In the genomic region with DNA sequence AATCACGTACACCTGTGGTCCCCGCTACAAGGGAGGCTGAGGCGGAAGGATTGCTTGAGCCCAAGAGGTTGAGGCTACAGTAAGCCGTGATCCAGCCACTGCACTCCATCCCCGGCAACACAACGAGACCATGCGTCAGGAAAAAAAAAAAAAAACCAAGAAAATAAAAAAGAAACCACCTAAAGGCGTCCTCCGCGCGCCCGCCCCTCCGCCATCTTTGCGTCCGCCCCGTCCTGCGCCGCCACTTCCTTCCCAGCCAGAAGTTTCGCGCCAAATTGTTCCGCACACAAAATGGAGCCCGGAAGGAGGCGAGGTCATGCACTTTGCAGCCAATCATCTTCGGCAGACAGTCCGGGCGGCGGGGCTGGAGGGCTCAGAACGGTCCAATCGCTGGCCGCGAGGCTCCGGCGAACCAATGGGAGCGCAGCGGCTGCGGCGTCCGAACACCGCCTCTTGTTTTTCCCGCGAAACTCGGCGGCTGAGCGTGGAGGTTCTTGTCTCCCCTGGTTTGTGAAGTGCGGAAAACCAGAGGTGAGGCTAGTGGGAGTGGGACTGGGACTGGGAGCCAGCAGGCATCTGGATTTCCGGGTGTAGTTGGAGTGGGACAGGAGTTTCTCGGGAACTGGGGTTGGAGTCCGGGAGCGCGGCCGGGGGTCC, we compare ENCODE assay signal across 8 cellular contexts. TPM values are rescaled to one million over a fixed set of nuclear protein-coding genes. Genes with fewer than 3 reads are reported as not detected.
DNase-seq lines count a peak whose midpoint lies in the region; ATAC-seq and TF ChIP-seq lines count a peak whose summit lies in the region.

A gene (plus strand): TSS at position 463 of the 657 bp plus-strand sequence. CDS start 299 bp downstream, outside the sequence.

- H3K9me3 Mint-ChIP-seq in GM23338, result no peaks in the 10 kb centered on the region
- no peaks in the 10 kb centered on the region for H3K9me3 Mint-ChIP-seq in activated T-helper 2 cell treated with anti-CD3 and anti-CD28 coated beads, Interferon-gamma antibody, Interleukin-2, Interleukin-4, amounts not matched to agents 10 μg/mL and 5 μg/mL and 100 μg/mL, durations not matched to agents 14 hours and 24 hours and 36 hours
- no peaks in the 10 kb centered on the region for H3K9me3 Mint-ChIP-seq in natural killer cell

- peak within 1 kb of the TSS; percentile 96 for H3K4me3 ChIP-seq in DOHH2 (ENCODE audit: low read length)
- peak within 1 kb of the TSS; percentile 79 for H3K4me3 ChIP-seq in GM23338
- H3K4me3 ChIP-seq in LNCaP clone FGC (ENCODE audit: low read depth, low read length), result peak within 1 kb of the TSS; percentile 60
- H3K4me3 ChIP-seq in RWPE2 (ENCODE audit: severe bottlenecking), result peak within 1 kb of the TSS; percentile 83

- H3K4me3 Mint-ChIP-seq in GM23338 (peak within 1 kb of the TSS; percentile 99), natural killer cell (peak within 1 kb of the TSS; percentile 99)
- peak within 1 kb of the TSS; percentile 99 for H3K4me3 Mint-ChIP-seq in activated T-helper 2 cell treated with anti-CD3 and anti-CD28 coated beads, Interferon-gamma antibody, Interleukin-2, Interleukin-4, amounts not matched to agents 10 μg/mL and 5 μg/mL and 100 μg/mL, durations not matched to agents 14 hours and 24 hours and 36 hours (ENCODE audit: low read depth)

- peaks cover 3% of the 10 kb centered on the region; the same call in 1 of the 2 replicates for H4K20me1 ChIP-seq in DOHH2 (ENCODE audit: control insufficient read depth, insufficient read depth, low read depth, low read length)
- peaks cover 8% of the 10 kb centered on the region for H4K20me1 ChIP-seq in GM23338 (replicated peaks; ENCODE audit: insufficient read depth)

- H3K4me1 ChIP-seq in DOHH2 (ENCODE audit: control insufficient read depth, low read length), result peaks cover 58% of the 10 kb centered on the region
- H3K4me1 ChIP-seq in GM23338 (ENCODE audit: insufficient read depth), result peaks cover 24% of the 10 kb centered on the region
- peaks cover 9% of the 10 kb centered on the region for H3K4me1 ChIP-seq in RWPE2 (ENCODE audit: insufficient read depth, poor library complexity, severe bottlenecking)

- H3K4me2 ChIP-seq in DOHH2 (ENCODE audit: low read length) (peak within 1 kb of the TSS; percentile 79), GM23338 (peak within 1 kb of the TSS; percentile 84)

- H3K9me2 ChIP-seq in DOHH2 (replicated peaks; ENCODE audit: control insufficient read depth, low read length) (no peaks in the 10 kb centered on the region), GM23338 (ENCODE audit: insufficient read depth) (no peaks in the 10 kb centered on the region)

- intact Hi-C loops in activated T-helper 2 cell treated with anti-CD3 and anti-CD28 coated beads, Interferon-gamma antibody, Interleukin-2, Interleukin-4, amounts not matched to agents 10 μg/mL and 5 μg/mL and 100 μg/mL, durations not matched to agents 14 hours and 24 hours and 36 hours (cut with micrococcal nuclease), result loop anchor here (2.0 kb wide), 1 partner anchor 49 kb away; no protein-coding TSS in a partner anchor
- intact Hi-C loops in natural killer cell (cut with micrococcal nuclease), result no loop called here

- H3K27me3 Mint-ChIP-seq in GM23338 (ENCODE audit: insufficient read depth, low read depth, poor library complexity) (peaks cover 20% of the 10 kb centered on the region), natural killer cell (ENCODE audit: low read depth in 2 of 2) (no peaks in the 10 kb centered on the region)
- H3K27me3 Mint-ChIP-seq in activated T-helper 2 cell treated with anti-CD3 and anti-CD28 coated beads, Interferon-gamma antibody, Interleukin-2, Interleukin-4, amounts not matched to agents 10 μg/mL and 5 μg/mL and 100 μg/mL, durations not matched to agents 14 hours and 24 hours and 36 hours (ENCODE audit: low read depth), result no peaks in the 10 kb centered on the region

- H3K27me3 ChIP-seq in DOHH2 (ENCODE audit: control insufficient read depth, low read length) (no peaks in the 10 kb centered on the region), GM23338 (ENCODE audit: insufficient read depth) (no peaks in the 10 kb centered on the region), RWPE2 (ENCODE audit: insufficient read depth, poor library complexity, severe bottlenecking) (no peaks in the 10 kb centered on the region)

- H3K9me3 ChIP-seq in DOHH2 (ENCODE audit: control insufficient read depth, insufficient read depth, low read length), result no peaks in the 10 kb centered on the region
- no peaks in the 10 kb centered on the region for H3K9me3 ChIP-seq in RWPE2 (ENCODE audit: severe bottlenecking)

- H3K36me3 Mint-ChIP-seq in GM23338 (ENCODE audit: low read depth) (peaks cover 52% of the 10 kb centered on the region), natural killer cell (no peaks in the 10 kb centered on the region)
- H3K36me3 Mint-ChIP-seq in activated T-helper 2 cell treated with anti-CD3 and anti-CD28 coated beads, Interferon-gamma antibody, Interleukin-2, Interleukin-4, amounts not matched to agents 10 μg/mL and 5 μg/mL and 100 μg/mL, durations not matched to agents 14 hours and 24 hours and 36 hours (ENCODE audit: low read depth), result peaks cover 44% of the 10 kb centered on the region

- TF ChIP-seq CTCF in DOHH2 (IDR thresholded peaks at IDR 0.05; ENCODE audit: low read depth, low read length, poor library complexity, severe bottlenecking) (no peak), GM23338 (conservative IDR thresholded peaks at IDR 0.05; ENCODE audit: low read depth in 2 of 2) (no peak), LNCaP clone FGC (IDR thresholded peaks at IDR 0.05; ENCODE audit: control insufficient read depth, extremely low read depth, insufficient read depth) (no peak), RWPE2 (IDR thresholded peaks at IDR 0.05; ENCODE audit: poor library complexity, severe bottlenecking) (no peak), natural killer cell (IDR thresholded peaks at IDR 0.05) (no peak)

- H3K36me3 ChIP-seq in DOHH2 (ENCODE audit: control insufficient read depth, low read length) (peaks cover 51% of the 10 kb centered on the region), GM23338 (ENCODE audit: insufficient read depth) (peaks cover 37% of the 10 kb centered on the region), RWPE2 (ENCODE audit: low read depth) (peaks cover 41% of the 10 kb centered on the region)

- DNase-seq in GM23338 (ENCODE audit: low spot score) (peak; percentile 99), LNCaP clone FGC (ENCODE audit: low read depth) (peak; percentile 89), RWPE2 (ENCODE audit: low spot score) (peak; percentile 97), fibroblast of peridontal ligament (ENCODE audit: extremely low read depth) (peak; percentile 96), natural killer cell (peak; percentile 95)
- DNase-seq in activated T-helper 2 cell treated with anti-CD3 and anti-CD28 coated beads, Interferon-gamma antibody, Interleukin-2, Interleukin-4, amounts not matched to agents 10 μg/mL and 5 μg/mL and 100 μg/mL, durations not matched to agents 14 hours and 24 hours and 36 hours (ENCODE audit: low spot score), result peak; percentile 98
- peak; percentile 98 for DNase-seq in stimulated activated naive CD4-positive, alpha-beta T cell treated with Interleukin-2 at 50 U/mL for 16 hours (lab: John Stamatoyannopoulos, UW)

- H3K27ac ChIP-seq in DOHH2 (ENCODE audit: low read depth, low read length) (peak within 1 kb of the TSS; percentile 81), GM23338 (ENCODE audit: low read depth) (peak within 1 kb of the TSS; percentile 96), RWPE2 (ENCODE audit: poor library complexity, severe bottlenecking) (peak within 1 kb of the TSS; percentile 33)

- ATAC-seq in GM23338 (peak; percentile 94), RWPE2 (ENCODE audit: low read depth) (peak; percentile 99), natural killer cell (peak; percentile 98 to 99 (median 99))

- H2AFZ ChIP-seq in GM23338, result no peak within 1 kb of the TSS

- H3K4me1 Mint-ChIP-seq in GM23338 (peaks cover 39% of the 10 kb centered on the region), natural killer cell (peaks cover 19 to 23% of the 10 kb centered on the region in 2 donors)
- H3K4me1 Mint-ChIP-seq in activated T-helper 2 cell treated with anti-CD3 and anti-CD28 coated beads, Interferon-gamma antibody, Interleukin-2, Interleukin-4, amounts not matched to agents 10 μg/mL and 5 μg/mL and 100 μg/mL, durations not matched to agents 14 hours and 24 hours and 36 hours (ENCODE audit: low read depth), result peaks cover 18% of the 10 kb centered on the region

- peaks cover 5% of the 10 kb centered on the region for H3F3A ChIP-seq in DOHH2 (ENCODE audit: control insufficient read depth, insufficient read depth)
- no peaks in the 10 kb centered on the region; the same call in 1 of the 2 replicates for H3F3A ChIP-seq in GM23338 (replicated peaks; ENCODE audit: low read depth)

- H3K27ac Mint-ChIP-seq in GM23338 (peak within 1 kb of the TSS; percentile 100), natural killer cell (peak within 1 kb of the TSS; percentile 93 to 94)
- peak within 1 kb of the TSS; percentile 99 for H3K27ac Mint-ChIP-seq in activated T-helper 2 cell treated with anti-CD3 and anti-CD28 coated beads, Interferon-gamma antibody, Interleukin-2, Interleukin-4, amounts not matched to agents 10 μg/mL and 5 μg/mL and 100 μg/mL, durations not matched to agents 14 hours and 24 hours and 36 hours

- H3K79me2 ChIP-seq in DOHH2 (ENCODE audit: control insufficient read depth, low read length) (peaks cover 52% of the 10 kb centered on the region), GM23338 (replicated peaks; ENCODE audit: insufficient read depth) (peaks cover 48% of the 10 kb centered on the region)

TF ChIP-seq in GM23338, 12 proteins besides CTCF, POLR2A, EP300 and RAD21 (continues in another document):
- TF ChIP-seq POLR2AphosphoS5 (IDR thresholded peaks at IDR 0.05; ENCODE audit: low read depth) (peak; percentile 68), JUNB (IDR thresholded peaks at IDR 0.05; ENCODE audit: unreplicated experiment) (no peak)

RNA-seq across cellular contexts. Expression of the gene that starts here (rescaled TPM):
- total RNA-seq in GM23338 (2014; rRNA removed; shearing (Covaris generic)), result 287 and 325 TPM in 2 replicates
- polyA plus RNA-seq in GM23338 (2016; fragmentation: Nextera tagmentation; extraction: Ambion mirVana), result 282 and 288 TPM in 2 replicates
- 270 and 286 TPM in 2 replicates for total RNA-seq in activated T-helper 2 cell treated with anti-CD3 and anti-CD28 coated beads, Interferon-gamma antibody, Interleukin-2, Interleukin-4, amounts not matched to agents 10 μg/mL and 5 μg/mL and 100 μg/mL, durations not matched to agents 14 hours and 24 hours and 36 hours
- total RNA-seq in natural killer cell, result 10 to 100 TPM; 59.3 to 73.8 (median 61.5) TPM

Comparison
In these comparisons a context has a peak if more than half of its experiments do, and no peak if none do; other contexts are left out.
1. Peak in every context shown above with its lines: DNase-seq, ATAC-seq, H3K4me3 ChIP-seq and H3K27ac ChIP-seq.
2. H3K27ac ChIP-seq: peak in every context shown above with its lines; median percentile 96 in GM23338; 81 in DOHH2; 33 in RWPE2.